8 cellular contexts compared by ENCODE assay signal in genomic region chr10:62805139-62806092, GRCh38. TPM values are rescaled to one million over a fixed set of nuclear protein-coding genes. Genes with fewer than 3 reads are reported as not detected.
A peak's percentile ranks its signal among the peaks of the same experiment; 100 is the strongest.
DNase-seq lines count a peak whose midpoint lies in the region; ATAC-seq and TF ChIP-seq lines count a peak whose summit lies in the region.

No MANE protein-coding gene starts in this region.

- H3K9me2 ChIP-seq in OCI-LY1 (ENCODE audit: low read depth, low read length) = no peaks in the 10 kb centered on the region
- no peaks in the 10 kb centered on the region for H3K9me2 ChIP-seq in hepatocyte (replicated peaks; ENCODE audit: insufficient read depth)

- H3K4me2 ChIP-seq in OCI-LY1 (ENCODE audit: low read length) = peak overlapping the region; percentile 94
- H3K4me2 ChIP-seq in hepatocyte = peak overlapping the region; percentile 95

- H3K27me3 ChIP-seq in OCI-LY1 (ENCODE audit: insufficient read depth, low read length) = no peaks in the 10 kb centered on the region
- H3K27me3 ChIP-seq in adrenal gland = no peaks in the 10 kb centered on the region
- no peaks in the 10 kb centered on the region for H3K27me3 ChIP-seq in hepatocyte

- intact Hi-C loops in adrenal gland (cut with DNase I) (no loop called here), sciatic nerve (cut with DNase I) (no loop called here)

- H3K4me1 ChIP-seq in OCI-LY1 (ENCODE audit: insufficient read depth, low read length, severe bottlenecking) = peaks cover 29% of the 10 kb centered on the region
- peaks cover 11 to 52% of the 10 kb centered on the region in 2 donors for H3K4me1 ChIP-seq in adrenal gland (replicated peaks in 1 of 2)
- peaks cover 15% of the 10 kb centered on the region for H3K4me1 ChIP-seq in hepatocyte (ENCODE audit: insufficient read depth)

- no peak overlapping the region for H2AFZ ChIP-seq in OCI-LY1 (ENCODE audit: low read length)
- peak overlapping the region; percentile 94 for H2AFZ ChIP-seq in hepatocyte

- no peaks in the 10 kb centered on the region for H3K79me2 ChIP-seq in OCI-LY1 (ENCODE audit: insufficient read depth, low read length)
- peaks cover 48% of the 10 kb centered on the region for H3K79me2 ChIP-seq in hepatocyte

- DNase-seq in NCI-H526 (lab: John Stamatoyannopoulos, UW) = peak; percentile 28 to 69
- no peak for DNase-seq in NCI-H526 treated with DMSO at 0.1 percent for 48 hours (lab: John Stamatoyannopoulos, UW)
- DNase-seq in adrenal gland = peak; percentile 35 to 72 (median 53)
- DNase-seq in hepatocyte (ENCODE audit: low spot score) = peak; percentile 67
- peak; percentile 68 for DNase-seq in sciatic nerve (ENCODE audit: low spot score)
- DNase-seq in stimulated activated naive CD4-positive, alpha-beta T cell treated with Interleukin-2 at 50 U/mL for 16 hours (lab: John Stamatoyannopoulos, UW) = no peak

- TF ChIP-seq POLR2A in adrenal gland (IDR thresholded peaks at IDR 0.05) = no peak

- 0 out of 2 replicates have a peak, but pooled peaks cover 4% of the 10 kb centered on the region for H4K20me1 ChIP-seq in OCI-LY1 (ENCODE audit: insufficient read depth, low read length)
- H4K20me1 ChIP-seq in hepatocyte (ENCODE audit: insufficient read depth, poor library complexity, severe bottlenecking) = peaks cover 32% of the 10 kb centered on the region

- TF ChIP-seq CTCF in OCI-LY1 (IDR thresholded peaks at IDR 0.05; ENCODE audit: low read length) (no peak), adrenal gland (IDR thresholded peaks at IDR 0.05) (no peak), hepatocyte (IDR thresholded peaks at IDR 0.05; ENCODE audit: poor library complexity) (no peak)

- H3K36me3 ChIP-seq in OCI-LY1 (ENCODE audit: insufficient read depth, low read length) = peaks cover 28% of the 10 kb centered on the region
- H3K36me3 ChIP-seq in adrenal gland (replicated peaks in 1 of 2) = no peaks in the 10 kb centered on the region
- peaks cover 2% of the 10 kb centered on the region for H3K36me3 ChIP-seq in hepatocyte (replicated peaks; ENCODE audit: insufficient read depth, low read depth)

- 0 to 11% (median 2%) methylated on average over 13 to 90 of the region's 90 CpGs for WGBS in adrenal gland, 4 donors
- 1% methylated on average over 80 of the region's 90 CpGs for WGBS in hepatocyte (ENCODE audit: low lambda C conversion rate, missing lambda C conversion rate)

- H3F3A ChIP-seq in OCI-LY1 (ENCODE audit: insufficient read depth, low read length) = no peaks in the 10 kb centered on the region

- no peaks in the 10 kb centered on the region for H3K9me3 ChIP-seq in OCI-LY1 (ENCODE audit: low read length)
- no peaks in the 10 kb centered on the region for H3K9me3 ChIP-seq in adrenal gland (replicated peaks in 1 of 3)
- no peaks in the 10 kb centered on the region for H3K9me3 ChIP-seq in hepatocyte (ENCODE audit: low read depth)

- H3K9ac ChIP-seq in OCI-LY1 (ENCODE audit: low read length) = peak overlapping the region; percentile 88

- H3K4me3 ChIP-seq in OCI-LY1 (ENCODE audit: low read depth, low read length, poor library complexity, severe bottlenecking) (peak overlapping the region; percentile 81), adrenal gland (peak overlapping the region; percentile 46 to 90 (median 67)), hepatocyte (peak overlapping the region; percentile 16)

- H3K27ac ChIP-seq in OCI-LY1 (ENCODE audit: low read depth, low read length, poor library complexity, severe bottlenecking) (no peak overlapping the region), adrenal gland (peak overlapping the region; percentile 79 to 99 (median 87)), hepatocyte (peak overlapping the region; percentile 93)

- peak; percentile 18 for ATAC-seq in HG02642 (IDR thresholded peaks at IDR 0.05; ENCODE audit: poor library complexity, unreplicated experiment)
- no peak for ATAC-seq in sciatic nerve

RNA-seq across cellular contexts. Expression of gene ADO, which starts 0.9 kb away (rescaled TPM):
- 10 to 100 TPM; 18.8 to 27.2 (median 23.7) TPM for total RNA-seq in adrenal gland
- polyA plus RNA-seq in adrenal gland = 10 to 100 TPM in 1 of 3 donors, 1 to 10 TPM in 2; 5.3 to 24.9 (median 5.6) TPM
- total RNA-seq in hepatocyte = 24.6 and 25.8 TPM in 2 replicates
- polyA plus RNA-seq in hepatocyte = 5.7 and 8.9 TPM in 2 replicates
- 35.1 TPM for total RNA-seq in sciatic nerve

RNA-seq across cellular contexts. Expression of gene EGR2, which starts 10.8 kb away (rescaled TPM):
- 1 to 10 TPM in 4 of 8 donors, under 1 TPM in 4; 0.24 to 6.8 (median 0.84) TPM for total RNA-seq in adrenal gland
- 1 to 10 TPM; 1.8 to 4.2 (median 2.3) TPM for polyA plus RNA-seq in adrenal gland
- 7.8 and 11.5 TPM in 2 replicates for total RNA-seq in hepatocyte
- 10.4 and 16.1 TPM in 2 replicates for polyA plus RNA-seq in hepatocyte
- 53.1 TPM for total RNA-seq in sciatic nerve

Comparison
In these comparisons a context has a peak if more than half of its experiments do, and no peak if none do; other contexts are left out.
1. DNase-seq: peak in NCI-H526 (2 of 2), adrenal gland (7 of 7), hepatocyte (single experiment) and sciatic nerve (single experiment); none in NCI-H526 treated with DMSO at 0.1 percent for 48 hours (single experiment) and stimulated activated naive CD4-positive, alpha-beta T cell treated with Interleukin-2 at 50 U/mL for 16 hours (single experiment).
2. H3K4me3 ChIP-seq: peak in every context shown above with its lines; median percentile 81 in OCI-LY1; 67 in adrenal gland; 16 in hepatocyte.